Comparison of ENCODE assay signal across 29 cellular contexts in the genomic region with DNA sequence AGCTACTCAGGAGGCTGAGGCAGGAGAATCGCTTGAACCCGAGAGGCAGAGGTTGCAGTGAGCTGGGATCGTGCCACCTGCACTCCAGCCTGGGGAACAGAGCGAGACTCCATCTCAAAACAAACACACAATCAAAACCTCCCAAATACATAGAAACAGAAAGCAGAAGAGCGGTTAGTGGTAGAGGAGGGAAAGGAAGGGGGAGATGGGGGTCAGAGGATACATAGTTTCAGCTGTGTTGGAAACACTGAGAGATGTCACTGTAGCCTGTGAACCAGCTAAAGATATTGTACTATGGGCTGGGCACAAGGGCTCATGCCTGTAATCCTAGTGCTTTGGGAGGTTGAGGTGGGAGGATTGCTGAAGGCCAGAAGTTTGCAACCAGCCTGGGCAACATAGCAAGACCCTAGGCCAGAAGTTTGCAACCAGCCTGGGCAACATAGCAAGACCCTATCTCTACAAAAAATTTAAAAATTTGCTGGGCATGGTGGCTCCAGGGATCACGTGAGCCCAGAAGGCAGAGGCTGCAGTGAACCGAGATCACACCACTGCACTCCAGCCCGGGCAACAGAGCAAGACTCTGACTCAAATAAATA.
"Had no signal": no experiment of that assay in that cellular context is flagged by ENCODE, and none has a peak within 500 bp of the region (broad histone marks: within the 10 kb centered on the region; RNA-seq: fewer than 3 reads in every experiment).

No MANE protein-coding gene starts in this region.

- DNase-seq: activated CD4-positive, alpha-beta memory T cell treated with anti-CD3 and anti-CD28 coated beads, Interleukin-2, amount 10 ng/mL, durations not matched to agents 7 days and 5 days; activated CD4-positive, alpha-beta T cell treated with anti-CD3 and anti-CD28 coated beads for 1 hour; activated CD4-positive, alpha-beta T cell treated with anti-CD3 and anti-CD28 coated beads, Interleukin-2, amount 10 ng/mL, durations not matched to agents 7 days and 5 days; activated CD8-positive, alpha-beta memory T cell treated with anti-CD3 and anti-CD28 coated beads, Interleukin-2, amount 50 U/mL, for 48 hours; activated gamma-delta T cell; activated naive CD4-positive, alpha-beta T cell treated with anti-CD3 and anti-CD28 coated beads, Interleukin-2, amount 10 ng/mL, durations not matched to agents 7 days and 5 days; activated T-cell treated with anti-CD3 and anti-CD28 coated beads, Interleukin-2, amount 50 U/mL, for 24 hours; amygdala; dermis blood vessel endothelial cell; effector CD4-positive, alpha-beta T cell; foreskin melanocyte; heart right ventricle; midbrain; naive thymus-derived CD8-positive, alpha-beta T cell; occipital lobe; stimulated activated CD4-positive, alpha-beta T cell treated with anti-CD3 and anti-CD28 coated beads, Interleukin-2, amount 100 ng/mL, for 48 hours; stimulated activated naive CD8-positive, alpha-beta T cell treated with anti-CD3 and anti-CD28 coated beads, Interleukin-15, amount 100 ng/mL, for 72 hours; substantia nigra; T-helper 9 cell; tibial artery; WERI-Rb-1 had no signal

- H3K4me1 Mint-ChIP-seq: activated CD4-positive, alpha-beta memory T cell treated with anti-CD3 and anti-CD28 coated beads, Interleukin-2, amount 10 ng/mL, durations not matched to agents 7 days and 5 days; activated CD4-positive, alpha-beta T cell treated with anti-CD3 and anti-CD28 coated beads, Interleukin-2, amount 10 ng/mL, durations not matched to agents 7 days and 5 days; activated naive CD4-positive, alpha-beta T cell treated with anti-CD3 and anti-CD28 coated beads, Interleukin-2, amount 10 ng/mL, durations not matched to agents 7 days and 5 days; central memory CD8-positive, alpha-beta T cell; stimulated activated naive CD8-positive, alpha-beta T cell treated with anti-CD3 and anti-CD28 coated beads, Interleukin-15, amount 100 ng/mL, for 72 hours had no signal

- FAIRE-seq: bronchial epithelial cell, colon had no signal

- H3K36me3 ChIP-seq: heart right ventricle, neural progenitor cell, tibial artery, WERI-Rb-1 had no signal

- H3K79me2 ChIP-seq: parathyroid adenoma had no signal

- H3K4me1 ChIP-seq: parathyroid adenoma, tibial artery had no signal

- H3K27ac Mint-ChIP-seq: activated CD4-positive, alpha-beta memory T cell treated with anti-CD3 and anti-CD28 coated beads, Interleukin-2, amount 10 ng/mL, durations not matched to agents 7 days and 5 days; activated CD4-positive, alpha-beta T cell treated with anti-CD3 and anti-CD28 coated beads, Interleukin-2, amount 10 ng/mL, durations not matched to agents 7 days and 5 days; activated naive CD4-positive, alpha-beta T cell treated with anti-CD3 and anti-CD28 coated beads, Interleukin-2, amount 10 ng/mL, durations not matched to agents 7 days and 5 days; activated T-cell treated with anti-CD3 and anti-CD28 coated beads, Interleukin-2, amount 50 U/mL, for 24 hours; naive thymus-derived CD8-positive, alpha-beta T cell; neural progenitor cell; stimulated activated naive CD8-positive, alpha-beta T cell treated with anti-CD3 and anti-CD28 coated beads, Interleukin-15, amount 100 ng/mL, for 72 hours; T-helper 1 cell treated with Interleukin-12 subunit alpha and Interleukin-12 subunit beta and Interleukin-4 antibody, amounts not matched to agents 30 μg/mL and 1 μg/mL, for 36 hours had no signal

- H3K36me3 Mint-ChIP-seq: activated naive CD4-positive, alpha-beta T cell treated with anti-CD3 and anti-CD28 coated beads, Interleukin-2, amount 10 ng/mL, durations not matched to agents 7 days and 5 days; naive thymus-derived CD8-positive, alpha-beta T cell; neural progenitor cell had no signal

- H3K4me2 ChIP-seq: neural progenitor cell had no signal

- H3K27me3 ChIP-seq: esophagus muscularis mucosa, neural progenitor cell had no signal

- H3K4me3 ChIP-seq: esophagus muscularis mucosa, heart right ventricle, neural progenitor cell, tibial artery had no signal

- H3K27ac ChIP-seq: esophagus muscularis mucosa, heart right ventricle, neural progenitor cell, parathyroid adenoma, tibial artery, WERI-Rb-1 had no signal

- H3K9me3 Mint-ChIP-seq: activated CD4-positive, alpha-beta memory T cell treated with anti-CD3 and anti-CD28 coated beads, Interleukin-2, amount 10 ng/mL, durations not matched to agents 7 days and 5 days; activated CD4-positive, alpha-beta T cell treated with anti-CD3 and anti-CD28 coated beads, Interleukin-2, amount 10 ng/mL, durations not matched to agents 7 days and 5 days; activated naive CD4-positive, alpha-beta T cell treated with anti-CD3 and anti-CD28 coated beads, Interleukin-2, amount 10 ng/mL, durations not matched to agents 7 days and 5 days; activated T-cell treated with anti-CD3 and anti-CD28 coated beads, Interleukin-2, amount 50 U/mL, for 24 hours; central memory CD8-positive, alpha-beta T cell; naive thymus-derived CD8-positive, alpha-beta T cell; stimulated activated naive CD8-positive, alpha-beta T cell treated with anti-CD3 and anti-CD28 coated beads, Interleukin-15, amount 100 ng/mL, for 72 hours; T-helper 1 cell treated with Interleukin-12 subunit alpha and Interleukin-12 subunit beta and Interleukin-4 antibody, amounts not matched to agents 30 μg/mL and 1 μg/mL, for 36 hours had no signal

- H3K27me3 Mint-ChIP-seq: activated CD4-positive, alpha-beta memory T cell treated with anti-CD3 and anti-CD28 coated beads, Interleukin-2, amount 10 ng/mL, durations not matched to agents 7 days and 5 days; activated CD4-positive, alpha-beta T cell treated with anti-CD3 and anti-CD28 coated beads, Interleukin-2, amount 10 ng/mL, durations not matched to agents 7 days and 5 days; activated naive CD4-positive, alpha-beta T cell treated with anti-CD3 and anti-CD28 coated beads, Interleukin-2, amount 10 ng/mL, durations not matched to agents 7 days and 5 days; activated T-cell treated with anti-CD3 and anti-CD28 coated beads, Interleukin-2, amount 50 U/mL, for 24 hours; naive thymus-derived CD8-positive, alpha-beta T cell; stimulated activated naive CD8-positive, alpha-beta T cell treated with anti-CD3 and anti-CD28 coated beads, Interleukin-15, amount 100 ng/mL, for 72 hours had no signal

- ATAC-seq: heart right ventricle; naive thymus-derived CD8-positive, alpha-beta T cell; right cardiac atrium; stimulated activated naive CD8-positive, alpha-beta T cell treated with anti-CD3 and anti-CD28 coated beads, Interleukin-15, amount 100 ng/mL, for 72 hours had no signal

- H3K4me3 Mint-ChIP-seq: activated CD4-positive, alpha-beta memory T cell treated with anti-CD3 and anti-CD28 coated beads, Interleukin-2, amount 10 ng/mL, durations not matched to agents 7 days and 5 days; activated CD4-positive, alpha-beta T cell treated with anti-CD3 and anti-CD28 coated beads, Interleukin-2, amount 10 ng/mL, durations not matched to agents 7 days and 5 days; activated naive CD4-positive, alpha-beta T cell treated with anti-CD3 and anti-CD28 coated beads, Interleukin-2, amount 10 ng/mL, durations not matched to agents 7 days and 5 days; activated T-cell treated with anti-CD3 and anti-CD28 coated beads, Interleukin-2, amount 50 U/mL, for 24 hours; central memory CD8-positive, alpha-beta T cell; naive thymus-derived CD8-positive, alpha-beta T cell; stimulated activated naive CD8-positive, alpha-beta T cell treated with anti-CD3 and anti-CD28 coated beads, Interleukin-15, amount 100 ng/mL, for 72 hours; T-helper 1 cell treated with Interleukin-12 subunit alpha and Interleukin-12 subunit beta and Interleukin-4 antibody, amounts not matched to agents 30 μg/mL and 1 μg/mL, for 36 hours had no signal

- H2AFZ ChIP-seq: neural progenitor cell, parathyroid adenoma had no signal

- H3K9ac ChIP-seq: neural progenitor cell, parathyroid adenoma had no signal

- H3K9me3 ChIP-seq: tibial artery had no signal
